Comparison of ENCODE assay signal across 16 cellular contexts in the genomic region with DNA sequence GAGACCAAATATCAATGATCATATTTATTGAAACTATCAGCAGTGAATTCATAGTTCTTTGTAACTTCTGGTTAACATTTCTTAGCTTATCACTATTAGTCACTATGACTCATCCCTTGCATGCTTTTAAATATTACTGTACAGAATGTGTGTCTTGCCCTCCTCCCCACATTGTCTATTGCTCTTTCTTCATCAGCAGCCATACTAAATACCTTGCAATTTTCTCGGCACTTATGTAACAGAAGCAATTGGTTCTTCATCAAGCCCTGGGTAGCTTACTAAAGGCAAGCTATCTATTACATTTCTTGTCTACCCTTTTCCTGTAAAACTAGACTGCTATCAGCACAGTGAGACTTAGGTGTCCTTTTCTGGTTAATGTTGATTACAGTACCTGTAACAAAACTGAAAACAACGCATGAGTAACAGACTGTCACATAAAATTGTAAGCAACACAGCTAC. TPM values are rescaled to one million over a fixed set of nuclear protein-coding genes. Genes with fewer than 3 reads are reported as not detected.
DNase-seq lines count a peak whose midpoint lies in the region; ATAC-seq and TF ChIP-seq lines count a peak whose summit lies in the region.
"Had no signal": no experiment of that assay in that cellular context is flagged by ENCODE, and none has a peak within 500 bp of the region (broad histone marks: within the 10 kb centered on the region; RNA-seq: fewer than 3 reads in every experiment).

No MANE protein-coding gene starts in this region.

- TF ChIP-seq CTCF in brain microvascular endothelial cell (IDR thresholded peaks at IDR 0.05; ENCODE audit: low read depth, low read length, missing control alignments): no peak
- TF ChIP-seq CTCF in activated CD8-positive, alpha-beta T cell treated with anti-CD3 and anti-CD28 coated beads for 36 hours (IDR thresholded peaks at IDR 0.05): no peak
- no peak for TF ChIP-seq CTCF in GM13976 (IDR thresholded peaks at IDR 0.05; ENCODE audit: borderline replicate concordance, control extremely low read depth, extremely low read depth, insufficient read depth, missing control alignments)

- no peaks in the 10 kb centered on the region for H3K36me3 Mint-ChIP-seq in activated CD8-positive, alpha-beta T cell treated with anti-CD3 and anti-CD28 coated beads for 36 hours (ENCODE audit: low read depth)

- DNase-seq in Daoy (ENCODE audit: low read depth) (peak; percentile 30), NCI-H460 (ENCODE audit: extremely low read depth, low read depth) (peak; percentile 76), brain microvascular endothelial cell (peak; percentile 36), kidney glomerular epithelial cell (lab: John Stamatoyannopoulos, UW) (peak; percentile 32), cardiac septum (ENCODE audit: low spot score) (no peak), GM13976 (ENCODE audit: low spot score) (no peak)
- DNase-seq in stimulated activated CD4-positive, alpha-beta T cell treated with anti-CD3 and anti-CD28 coated beads, Interleukin-4, amount 100 ng/mL, for 1 hour: no peak
- no peak for DNase-seq in activated CD8-positive, alpha-beta T cell treated with anti-CD3 and anti-CD28 coated beads for 36 hours
- DNase-seq: activated CD4-positive, alpha-beta T cell treated with anti-CD3 and anti-CD28 coated beads, Interleukin-2, amount 50 U/mL, for 48 hours; amniotic stem cell; islet precursor cell; NCI-H2107; pancreas; SIG-M5 had no signal

- no peaks in the 10 kb centered on the region for H3K27me3 Mint-ChIP-seq in activated CD8-positive, alpha-beta T cell treated with anti-CD3 and anti-CD28 coated beads for 36 hours
- H3K27me3 Mint-ChIP-seq: activated T-helper 17 cell treated with anti-CD3 and anti-CD28 coated beads, Interleukin-2, amount 50 U/mL, for 72 hours had no signal

- no peak overlapping the region for H3K27ac ChIP-seq in brain microvascular endothelial cell
- H3K27ac ChIP-seq: pancreas had no signal

- ATAC-seq in activated CD8-positive, alpha-beta T cell treated with anti-CD3 and anti-CD28 coated beads for 36 hours: no peak
- ATAC-seq: activated T-helper 17 cell treated with anti-CD3 and anti-CD28 coated beads, Interleukin-2, amount 50 U/mL, for 72 hours; pancreas had no signal

- no peaks in the 10 kb centered on the region for H3K4me1 Mint-ChIP-seq in activated CD8-positive, alpha-beta T cell treated with anti-CD3 and anti-CD28 coated beads for 36 hours (ENCODE audit: low read depth)
- H3K4me1 Mint-ChIP-seq: activated T-helper 17 cell treated with anti-CD3 and anti-CD28 coated beads, Interleukin-2, amount 50 U/mL, for 72 hours had no signal

- in situ Hi-C loops in brain microvascular endothelial cell (cut with HindIII; ENCODE audit: low pct_ligation_motif_present, low sequenced_read_pairs): no loop called here
- in situ Hi-C loops in GM13976 (cut with MboI; ENCODE audit: low sequenced_read_pairs, unreplicated experiment): no loop called here

- H3K9me3 Mint-ChIP-seq in activated CD8-positive, alpha-beta T cell treated with anti-CD3 and anti-CD28 coated beads for 36 hours: peaks cover 2% of the 10 kb centered on the region
- H3K9me3 Mint-ChIP-seq: activated T-helper 17 cell treated with anti-CD3 and anti-CD28 coated beads, Interleukin-2, amount 50 U/mL, for 72 hours had no signal

- no peak overlapping the region for H3K4me3 Mint-ChIP-seq in activated CD8-positive, alpha-beta T cell treated with anti-CD3 and anti-CD28 coated beads for 36 hours
- H3K4me3 Mint-ChIP-seq: activated T-helper 17 cell treated with anti-CD3 and anti-CD28 coated beads, Interleukin-2, amount 50 U/mL, for 72 hours had no signal

- H3K27ac Mint-ChIP-seq in activated CD8-positive, alpha-beta T cell treated with anti-CD3 and anti-CD28 coated beads for 36 hours: no peak overlapping the region
- H3K27ac Mint-ChIP-seq: activated T-helper 17 cell treated with anti-CD3 and anti-CD28 coated beads, Interleukin-2, amount 50 U/mL, for 72 hours had no signal

- POLR2A ChIA-PET in activated CD8-positive, alpha-beta T cell treated with anti-CD3 and anti-CD28 coated beads for 36 hours (lab: Charles Lee): interaction anchor here (0.7 kb wide), 1 partner anchor 655 kb away, joined by 3 read pairs; no protein-coding TSS in a partner anchor

- CTCF ChIA-PET in activated CD8-positive, alpha-beta T cell treated with anti-CD3 and anti-CD28 coated beads for 36 hours (lab: Charles Lee): no interaction called here

- intact Hi-C loops in activated CD8-positive, alpha-beta T cell treated with anti-CD3 and anti-CD28 coated beads for 36 hours (cut with micrococcal nuclease): no loop called here
- intact Hi-C loops in cardiac septum (cut with DNase I): no loop called here

- H3K27me3 ChIP-seq in brain microvascular endothelial cell (replicated peaks): no peaks in the 10 kb centered on the region

- H3K4me3 ChIP-seq in brain microvascular endothelial cell (ENCODE audit: low read depth, low read length): no peak overlapping the region
- H3K4me3 ChIP-seq: pancreas had no signal

- H3K36me3 ChIP-seq in brain microvascular endothelial cell (replicated peaks): no peaks in the 10 kb centered on the region
- H3K36me3 ChIP-seq: pancreas had no signal

RNA-seq across cellular contexts. Expression of a gene that starts 8.2 kb away (rescaled TPM):
- 2.5 and 2.7 TPM in 2 replicates for total RNA-seq in Daoy (2014; rRNA removed; shearing (Covaris generic))
- 5.2 and 5.8 TPM in 2 replicates for total RNA-seq in NCI-H460 (2014; rRNA removed; shearing (Covaris generic))
- polyA plus RNA-seq in NCI-H460 (2014; cell fraction: nucleus; rRNA removed): 5.1 and 5.2 TPM in 2 replicates
- not detected for total RNA-seq in activated CD8-positive, alpha-beta T cell treated with anti-CD3 and anti-CD28 coated beads for 36 hours
- total RNA-seq in cardiac septum: 2.0 TPM
- total RNA-seq: activated T-helper 17 cell treated with anti-CD3 and anti-CD28 coated beads, Interleukin-2, amount 50 U/mL, for 72 hours; mononuclear cell had no signal

Comparison
In these comparisons a context has a peak if more than half of its experiments do, and no peak if none do; other contexts are left out.
1. DNase-seq: peak in Daoy (single experiment), NCI-H460 (single experiment), brain microvascular endothelial cell (single experiment) and kidney glomerular epithelial cell (single experiment); none in stimulated activated CD4-positive, alpha-beta T cell treated with anti-CD3 and anti-CD28 coated beads, Interleukin-4, amount 100 ng/mL, for 1 hour (single experiment), activated CD8-positive, alpha-beta T cell treated with anti-CD3 and anti-CD28 coated beads for 36 hours (single experiment), cardiac septum (single experiment) and GM13976 (single experiment).